Comparison of ENCODE assay signal across 1 cellular context in genomic region chr2:155975734-155976133, GRCh38.
TF ChIP-seq lines count a peak whose summit lies in the region.

No MANE protein-coding gene starts in this region.

TF ChIP-seq in HepG2, 621 proteins besides CTCF, POLR2A, EP300 and RAD21 (continued from another document and continues in another):
- TF ChIP-seq RELA (CRISPR knock-in tag; IDR thresholded peaks at IDR 0.05) (no peak), TCF7 (IDR thresholded peaks at IDR 0.05; ENCODE audit: low read depth) (no peak; the same call in 1 of the 2 replicates), SP1 (IDR thresholded peaks at IDR 0.05) (no peak), SP1 (CRISPR knock-in tag; IDR thresholded peaks at IDR 0.05) (no peak), NR2F6 (IDR thresholded peaks at IDR 0.05) (peak; percentile 95), NR2F6 (CRISPR knock-in tag; IDR thresholded peaks at IDR 0.05) (peak; percentile 98), REL (CRISPR knock-in tag; conservative IDR thresholded peaks at IDR 0.05) (no peak), ZBTB7B (CRISPR knock-in tag; IDR thresholded peaks at IDR 0.05) (peak; percentile 58; the same call in 1 of the 2 replicates), KAT2B (IDR thresholded peaks at IDR 0.05; ENCODE audit: borderline replicate concordance, low read depth, low read length) (no peak), ZNF253 (CRISPR knock-in tag; IDR thresholded peaks at IDR 0.05; ENCODE audit: borderline replicate concordance) (no peak), NCOA2 (CRISPR knock-in tag; IDR thresholded peaks at IDR 0.05) (peak; percentile 66), ZMYM4 (CRISPR knock-in tag; IDR thresholded peaks at IDR 0.05) (peak; percentile 95), JARID2 (CRISPR knock-in tag; IDR thresholded peaks at IDR 0.05; ENCODE audit: insufficient replicate concordance) (no peak), ZNF558 (CRISPR knock-in tag; IDR thresholded peaks at IDR 0.05; ENCODE audit: borderline replicate concordance) (no peak), KDM1A (CRISPR knock-in tag; IDR thresholded peaks at IDR 0.05) (no peak), ZBTB44 (CRISPR knock-in tag; IDR thresholded peaks at IDR 0.05) (no peak), NFYB (CRISPR knock-in tag; IDR thresholded peaks at IDR 0.05) (no peak), AHDC1 (CRISPR knock-in tag; IDR thresholded peaks at IDR 0.05; ENCODE audit: borderline replicate concordance) (peak; percentile 99), BRF2 (CRISPR knock-in tag; IDR thresholded peaks at IDR 0.05) (no peak), EHMT2 (IDR thresholded peaks at IDR 0.05; ENCODE audit: borderline replicate concordance, low read depth, low read length) (peak; percentile 91; the same call in 1 of the 2 replicates), ZNF275 (CRISPR knock-in tag; IDR thresholded peaks at IDR 0.05; ENCODE audit: borderline replicate concordance) (no peak), SOX5 (CRISPR knock-in tag; IDR thresholded peaks at IDR 0.05; ENCODE audit: borderline replicate concordance) (peak; percentile 83; the same call in 1 of the 2 replicates), ZNF615 (CRISPR knock-in tag; IDR thresholded peaks at IDR 0.05; ENCODE audit: borderline replicate concordance) (no peak), CREB1 (IDR thresholded peaks at IDR 0.05) (no peak), CREB1 (CRISPR knock-in tag; IDR thresholded peaks at IDR 0.05) (peak; percentile 63; the same call in 1 of the 2 replicates), ZNF10 (CRISPR knock-in tag; IDR thresholded peaks at IDR 0.05; ENCODE audit: borderline replicate concordance, low read depth) (no peak), ZNF251 (CRISPR knock-in tag; IDR thresholded peaks at IDR 0.05) (no peak), ZNF317 (CRISPR knock-in tag; IDR thresholded peaks at IDR 0.05) (peak; percentile 44; the same call in 1 of the 2 replicates), MIER3 (CRISPR knock-in tag; IDR thresholded peaks at IDR 0.05; ENCODE audit: borderline replicate concordance) (no peak), MAFK (conservative IDR thresholded peaks at IDR 0.05 in 1 of 2, IDR thresholded peaks at IDR 0.05 in 1 of 2; ENCODE audit: low read length in 2 of 2) (0 out of 4 replicates have a peak, but pooled peaks of 1 of the 2 experiments have one; percentile 1), ZFP36 (IDR thresholded peaks at IDR 0.05; ENCODE audit: borderline replicate concordance, low read depth, low read length, partially characterized antibody) (no peak), ZBTB34 (CRISPR knock-in tag; IDR thresholded peaks at IDR 0.05) (peak; percentile 88), REST (IDR thresholded peaks at IDR 0.05; ENCODE audit: borderline replicate concordance in 1 of 2, low read depth in 1 of 2, low read length in 2 of 2) (peak in 1 of 2 experiments; percentile 41; a peak in 1 of 4 replicates), ZBTB49 (CRISPR knock-in tag; IDR thresholded peaks at IDR 0.05; ENCODE audit: borderline replicate concordance) (no peak), FOXJ3 (CRISPR knock-in tag; IDR thresholded peaks at IDR 0.05; ENCODE audit: borderline replicate concordance) (peak; percentile 87; the same call in 1 of the 2 replicates), GMEB1 (CRISPR knock-in tag; IDR thresholded peaks at IDR 0.05; ENCODE audit: borderline replicate concordance) (0 out of 2 replicates have a peak, but pooled peaks have one; percentile 30), SUZ12 (IDR thresholded peaks at IDR 0.05; ENCODE audit: low read depth, low read length) (no peak), HDAC1 (CRISPR knock-in tag; IDR thresholded peaks at IDR 0.05) (peak; percentile 60; the same call in 1 of the 2 replicates), ZNF644 (CRISPR knock-in tag; IDR thresholded peaks at IDR 0.05; ENCODE audit: low read depth) (peak; percentile 98), ZNF24 (IDR thresholded peaks at IDR 0.05) (no peak), PHF5A (CRISPR knock-in tag; IDR thresholded peaks at IDR 0.05; ENCODE audit: low read depth, unreplicated experiment) (peak; percentile 90), ZNF598 (CRISPR knock-in tag; IDR thresholded peaks at IDR 0.05; ENCODE audit: borderline replicate concordance) (no peak), FOXK1 (CRISPR knock-in tag; IDR thresholded peaks at IDR 0.05; ENCODE audit: borderline replicate concordance, low read depth) (peak; percentile 60; the same call in 1 of the 2 replicates), NFIC (IDR thresholded peaks at IDR 0.05; ENCODE audit: low read length) (peak; percentile 75; the same call in 1 of the 2 replicates), ZNF713 (CRISPR knock-in tag; IDR thresholded peaks at IDR 0.05) (no peak), ZNF264 (CRISPR knock-in tag; IDR thresholded peaks at IDR 0.05) (peak; percentile 42; the same call in 1 of the 2 replicates), ZNF629 (CRISPR knock-in tag; conservative IDR thresholded peaks at IDR 0.05) (0 out of 2 replicates have a peak, but pooled peaks have one; percentile 11)
